18 cellular contexts compared by ENCODE assay signal in the genomic region with DNA sequence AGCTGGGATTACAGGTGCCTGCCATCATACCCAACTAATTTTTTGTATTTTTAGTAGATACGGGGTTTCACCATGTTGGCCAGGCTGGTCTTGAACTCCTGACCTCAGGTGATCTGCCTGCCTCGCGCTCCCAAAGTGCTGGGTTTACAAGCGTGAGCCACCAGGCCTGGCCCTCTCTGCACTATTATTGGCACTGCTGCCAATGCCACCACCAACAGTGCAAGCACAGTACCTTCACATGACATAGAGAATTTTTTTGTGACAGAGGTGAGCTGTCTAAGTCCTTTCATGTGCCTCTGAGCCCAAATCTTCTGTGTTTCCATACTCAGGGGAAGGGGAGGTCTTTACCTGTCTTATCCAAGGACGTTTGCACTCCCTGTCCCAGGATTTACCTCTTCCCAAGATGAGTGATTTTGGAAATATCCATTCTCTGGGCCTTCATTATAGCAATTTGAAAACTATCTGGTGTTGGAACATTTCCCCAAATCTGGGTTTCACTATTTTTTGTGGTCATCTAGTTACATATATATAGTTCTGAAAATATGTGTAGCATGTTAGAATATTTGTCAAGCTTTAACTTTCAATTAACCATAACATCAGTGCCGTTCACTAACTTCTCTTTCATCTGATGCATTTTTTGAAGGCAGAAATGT. TPM values are rescaled to one million over a fixed set of nuclear protein-coding genes. Genes with fewer than 3 reads are reported as not detected.
A peak's percentile ranks its signal among the peaks of the same experiment; 100 is the strongest.
DNase-seq lines count a peak whose midpoint lies in the region; ATAC-seq and TF ChIP-seq lines count a peak whose summit lies in the region.
"Had no signal": no experiment of that assay in that cellular context is flagged by ENCODE, and none has a peak within 500 bp of the region (broad histone marks: within the 10 kb centered on the region; RNA-seq: fewer than 3 reads in every experiment).

No MANE protein-coding gene starts in this region.

- peaks cover 98% of the 10 kb centered on the region for H3K4me1 ChIP-seq in OCI-LY1 (ENCODE audit: insufficient read depth, low read length, severe bottlenecking)
- H3K4me1 ChIP-seq in neutrophil (ENCODE audit: control insufficient read depth in 1 of 2, insufficient read depth in 1 of 2, low read depth in 1 of 2, low read length in 1 of 2), result peaks cover 58 to 77% of the 10 kb centered on the region in 2 experiments
- H3K4me1 ChIP-seq: neural progenitor cell had no signal

- H3F3A ChIP-seq in OCI-LY1 (ENCODE audit: insufficient read depth, low read length), result no peaks in the 10 kb centered on the region

- TF ChIP-seq CTCF in OCI-LY1 (IDR thresholded peaks at IDR 0.05; ENCODE audit: low read length) (no peak), neutrophil (IDR thresholded peaks at IDR 0.05) (no peak)

- H3K9ac ChIP-seq in OCI-LY1 (ENCODE audit: low read length), result no peak overlapping the region
- H3K9ac ChIP-seq: GM23248, neural progenitor cell had no signal

- no peaks in the 10 kb centered on the region for H3K27me3 Mint-ChIP-seq in activated naive CD4-positive, alpha-beta T cell treated with anti-CD3 and anti-CD28 coated beads for 36 hours (ENCODE audit: low read depth)

- H3K9me3 ChIP-seq in OCI-LY1 (ENCODE audit: low read length) (no peaks in the 10 kb centered on the region), neutrophil (no peaks in the 10 kb centered on the region)
- H3K9me3 ChIP-seq: vagina had no signal

- H3K27me3 ChIP-seq in OCI-LY1 (ENCODE audit: insufficient read depth, low read length) (no peaks in the 10 kb centered on the region), neutrophil (no peaks in the 10 kb centered on the region)
- H3K27me3 ChIP-seq: neural progenitor cell, vagina had no signal

- no peak overlapping the region for H3K4me3 ChIP-seq in OCI-LY1 (ENCODE audit: low read depth, low read length, poor library complexity, severe bottlenecking)
- no peak overlapping the region for H3K4me3 ChIP-seq in neutrophil (ENCODE audit: low read depth in 1 of 2, low read length in 1 of 2)
- H3K4me3 ChIP-seq: GM23248, neural progenitor cell, vagina had no signal

- H3K27ac ChIP-seq in OCI-LY1 (ENCODE audit: low read depth, low read length, poor library complexity, severe bottlenecking) (peak overlapping the region; percentile 82), neutrophil (peak overlapping the region; percentile 69)
- H3K27ac ChIP-seq: GM23248, neural progenitor cell, vagina had no signal

- ATAC-seq in activated naive CD4-positive, alpha-beta T cell treated with anti-CD3 and anti-CD28 coated beads, Interleukin-2, amount 50 U/mL, for 72 hours, result no peak
- peak; percentile 18 for ATAC-seq in GM19438 (IDR thresholded peaks at IDR 0.05; ENCODE audit: low read depth, unreplicated experiment)
- ATAC-seq: Right ventricle myocardium inferior had no signal

- CTCF ChIA-PET in activated naive CD4-positive, alpha-beta T cell treated with anti-CD3 and anti-CD28 coated beads for 36 hours (lab: Charles Lee), result interaction anchor here (20.7 kb wide), 1 partner anchor 40 kb away, joined by 354 read pairs; no protein-coding TSS in a partner anchor

- no peaks in the 10 kb centered on the region for H3K79me2 ChIP-seq in OCI-LY1 (ENCODE audit: insufficient read depth, low read length)

- DNase-seq in activated naive CD4-positive, alpha-beta T cell treated with anti-CD3 and anti-CD28 coated beads for 36 hours, result no peak
- DNase-seq in activated naive CD4-positive, alpha-beta T cell treated with anti-CD3 and anti-CD28 coated beads, Interleukin-2, amount 50 U/mL, for 72 hours (ENCODE audit: low spot score in 2 of 2), result no peak
- DNase-seq in mesenteric fat pad (ENCODE audit: low spot score) (no peak), NCI-H446 treated with DMSO at 0.1 percent for 48 hours (lab: John Stamatoyannopoulos, UW) (no peak), AG08395 (ENCODE audit: low spot score) (no peak)
- DNase-seq: COR-L47, GM23248, hippocampal formation, mesendoderm, NCI-H146 had no signal

- H3K4me2 ChIP-seq in OCI-LY1 (ENCODE audit: low read length), result no peak overlapping the region
- H3K4me2 ChIP-seq: neural progenitor cell had no signal

- no peak overlapping the region for H3K4me3 Mint-ChIP-seq in activated naive CD4-positive, alpha-beta T cell treated with anti-CD3 and anti-CD28 coated beads for 36 hours
- H3K4me3 Mint-ChIP-seq: neural progenitor cell had no signal

- no peaks in the 10 kb centered on the region for H3K36me3 ChIP-seq in OCI-LY1 (ENCODE audit: insufficient read depth, low read length)
- H3K36me3 ChIP-seq in neutrophil, result no peaks in the 10 kb centered on the region
- H3K36me3 ChIP-seq: neural progenitor cell, vagina had no signal

- no peak overlapping the region for H2AFZ ChIP-seq in OCI-LY1 (ENCODE audit: low read length)
- H2AFZ ChIP-seq: GM23248, neural progenitor cell had no signal

- H4K20me1 ChIP-seq in OCI-LY1 (ENCODE audit: insufficient read depth, low read length), result no peaks in the 10 kb centered on the region

- H3K9me3 Mint-ChIP-seq in activated naive CD4-positive, alpha-beta T cell treated with anti-CD3 and anti-CD28 coated beads for 36 hours, result peaks cover 2% of the 10 kb centered on the region
- H3K9me3 Mint-ChIP-seq in activated naive CD4-positive, alpha-beta T cell treated with anti-CD3 and anti-CD28 coated beads, Interleukin-2, amount 50 U/mL, for 72 hours, result peaks cover 0 to 16% of the 10 kb centered on the region in 2 donors

- peaks cover 76% of the 10 kb centered on the region for H3K4me1 Mint-ChIP-seq in activated naive CD4-positive, alpha-beta T cell treated with anti-CD3 and anti-CD28 coated beads for 36 hours (ENCODE audit: low read depth)
- H3K4me1 Mint-ChIP-seq: neural progenitor cell had no signal

- no peaks in the 10 kb centered on the region for H3K9me2 ChIP-seq in OCI-LY1 (ENCODE audit: low read depth, low read length)

- H3K36me3 Mint-ChIP-seq in activated naive CD4-positive, alpha-beta T cell treated with anti-CD3 and anti-CD28 coated beads for 36 hours (ENCODE audit: low read depth), result peaks cover 4% of the 10 kb centered on the region
- peaks cover 7 to 36% of the 10 kb centered on the region in 2 donors for H3K36me3 Mint-ChIP-seq in activated naive CD4-positive, alpha-beta T cell treated with anti-CD3 and anti-CD28 coated beads, Interleukin-2, amount 50 U/mL, for 72 hours
- H3K36me3 Mint-ChIP-seq: neural progenitor cell had no signal

- peak overlapping the region; percentile 13 for H3K27ac Mint-ChIP-seq in activated naive CD4-positive, alpha-beta T cell treated with anti-CD3 and anti-CD28 coated beads for 36 hours
- H3K27ac Mint-ChIP-seq in activated naive CD4-positive, alpha-beta T cell treated with anti-CD3 and anti-CD28 coated beads, Interleukin-2, amount 50 U/mL, for 72 hours, result no peak overlapping the region
- H3K27ac Mint-ChIP-seq: neural progenitor cell had no signal

- intact Hi-C loops in activated naive CD4-positive, alpha-beta T cell treated with anti-CD3 and anti-CD28 coated beads for 36 hours (cut with micrococcal nuclease), result loop anchor here (2.0 kb wide), 1 partner anchor 13 kb away; no protein-coding TSS in a partner anchor

RNA-seq across cellular contexts. Expression of a gene that starts 5.4 kb away (rescaled TPM):
- not detected for total RNA-seq in activated naive CD4-positive, alpha-beta T cell treated with anti-CD3 and anti-CD28 coated beads for 36 hours
- total RNA-seq in activated naive CD4-positive, alpha-beta T cell treated with anti-CD3 and anti-CD28 coated beads, Interleukin-2, amount 50 U/mL, for 72 hours, result not detected
- 2.6 TPM for total RNA-seq in mesenteric fat pad
- total RNA-seq: A673, GM23248, renal cortical epithelial cell had no signal
